ENCODE assay signal across 8 cellular contexts in genomic region chr3:25441234-25441856, GRCh38. TPM values are rescaled to one million over a fixed set of nuclear protein-coding genes. Genes with fewer than 3 reads are reported as not detected.
DNase-seq lines count a peak whose midpoint lies in the region; ATAC-seq and TF ChIP-seq lines count a peak whose summit lies in the region.

No MANE protein-coding gene starts in this region.

- H3K27me3 ChIP-seq in SU-DHL-6 (ENCODE audit: low read length) (no peaks in the 10 kb centered on the region), gastroesophageal sphincter (no peaks in the 10 kb centered on the region)

- no peak overlapping the region for H2AFZ ChIP-seq in SU-DHL-6 (ENCODE audit: low read depth, low read length, severe bottlenecking)

- no peak overlapping the region for H3K4me2 ChIP-seq in SU-DHL-6 (ENCODE audit: low read depth, low read length, poor library complexity, severe bottlenecking)

- H3K79me2 ChIP-seq in SU-DHL-6 (ENCODE audit: insufficient read depth, low read length), result no peaks in the 10 kb centered on the region

- no peaks in the 10 kb centered on the region for H3K9me2 ChIP-seq in SU-DHL-6 (replicated peaks; ENCODE audit: insufficient read depth, low read length)

- 99% methylated on average over 11 to 13 of the region's 17 CpGs for WGBS in gastroesophageal sphincter (ENCODE audit: low coverage in 1 of 2), 2 donors

- TF ChIP-seq CTCF in SU-DHL-6 (IDR thresholded peaks at IDR 0.05; ENCODE audit: insufficient read depth, low read length, poor library complexity, severe bottlenecking) (peak; percentile 74), foreskin fibroblast (IDR thresholded peaks at IDR 0.05; ENCODE audit: low read depth, low read length) (peak; percentile 68), gastroesophageal sphincter (IDR thresholded peaks at IDR 0.05) (peak in 2 of 4 experiments; percentile 5 to 31)

- TF ChIP-seq POLR2A in gastroesophageal sphincter (IDR thresholded peaks at IDR 0.05), result no peak

- peak; percentile 9 for DNase-seq in activated naive CD4-positive, alpha-beta T cell treated with Interleukin-2 at 50 U/mL for 16 hours
- no peak for DNase-seq in activated naive CD4-positive, alpha-beta T cell treated with anti-CD3 and anti-CD28 coated beads, Interleukin-2, amount 50 U/mL, for 16 hours
- DNase-seq in foreskin fibroblast, result no peak
- DNase-seq in stimulated activated CD8-positive, alpha-beta memory T cell treated with anti-CD3 and anti-CD28 coated beads, Interleukin-4, amount 100 ng/mL, for 48 hours, result peak; percentile 55
- DNase-seq in cerebellar nuclear complex (lab: John Stamatoyannopoulos, UW), result no peak

- H3K9ac ChIP-seq in SU-DHL-6 (ENCODE audit: low read length), result no peak overlapping the region

- H3K36me3 ChIP-seq in SU-DHL-6 (ENCODE audit: low read length) (no peaks in the 10 kb centered on the region), gastroesophageal sphincter (no peaks in the 10 kb centered on the region)

- H3K27ac ChIP-seq in SU-DHL-6 (ENCODE audit: low read depth, low read length) (no peak overlapping the region), gastroesophageal sphincter (no peak overlapping the region)

- H4K20me1 ChIP-seq in SU-DHL-6 (ENCODE audit: low read depth, low read length), result no peaks in the 10 kb centered on the region

- ATAC-seq in gastroesophageal sphincter (no peak), HG02938 (IDR thresholded peaks at IDR 0.05; ENCODE audit: unreplicated experiment) (no peak)

- H3K9me3 ChIP-seq in SU-DHL-6 (ENCODE audit: insufficient read depth, low read length) (no peaks in the 10 kb centered on the region), gastroesophageal sphincter (no peaks in the 10 kb centered on the region)

- no peaks in the 10 kb centered on the region for H3F3A ChIP-seq in SU-DHL-6 (ENCODE audit: insufficient read depth)

- no peak overlapping the region for H3K4me3 ChIP-seq in SU-DHL-6 (ENCODE audit: insufficient read depth, low read length, poor library complexity, severe bottlenecking)
- H3K4me3 ChIP-seq in foreskin fibroblast (ENCODE audit: low read depth in 1 of 2, low read length in 2 of 2), result no peak overlapping the region
- H3K4me3 ChIP-seq in gastroesophageal sphincter, result no peak overlapping the region

- no peak for TF ChIP-seq EP300 in gastroesophageal sphincter (IDR thresholded peaks at IDR 0.05)

- peaks cover 0 to 78% (median 5%) of the 10 kb centered on the region in 3 donors for H3K4me1 ChIP-seq in gastroesophageal sphincter

RNA-seq across cellular contexts. Expression of gene RARB, which starts 13.3 kb away (rescaled TPM):
- total RNA-seq in gastroesophageal sphincter, result 10 to 100 TPM; 13.1 to 45.8 (median 25.3) TPM

Comparison
In these comparisons a context has a peak if more than half of its experiments do, and no peak if none do; other contexts are left out.
1. DNase-seq: peak in activated naive CD4-positive, alpha-beta T cell treated with Interleukin-2 at 50 U/mL for 16 hours (single experiment) and stimulated activated CD8-positive, alpha-beta memory T cell treated with anti-CD3 and anti-CD28 coated beads, Interleukin-4, amount 100 ng/mL, for 48 hours (single experiment); none in activated naive CD4-positive, alpha-beta T cell treated with anti-CD3 and anti-CD28 coated beads, Interleukin-2, amount 50 U/mL, for 16 hours (single experiment), foreskin fibroblast (0 of 2) and cerebellar nuclear complex (0 of 2).